In genomic region chr22:39943366-39943765, GRCh38 we compare ENCODE assay signal across 1 cellular context.
TF ChIP-seq lines count a peak whose summit lies in the region.

No MANE protein-coding gene starts in this region.

TF ChIP-seq in WTC11, 78 proteins besides CTCF, POLR2A, EP300 and RAD21 (continued from another document):
- TF ChIP-seq ZSCAN18 (CRISPR knock-in tag; IDR thresholded peaks at IDR 0.05) (no peak), ZNF121 (CRISPR knock-in tag; IDR thresholded peaks at IDR 0.05) (no peak)
- TF ChIP-seq, protein P1, sequence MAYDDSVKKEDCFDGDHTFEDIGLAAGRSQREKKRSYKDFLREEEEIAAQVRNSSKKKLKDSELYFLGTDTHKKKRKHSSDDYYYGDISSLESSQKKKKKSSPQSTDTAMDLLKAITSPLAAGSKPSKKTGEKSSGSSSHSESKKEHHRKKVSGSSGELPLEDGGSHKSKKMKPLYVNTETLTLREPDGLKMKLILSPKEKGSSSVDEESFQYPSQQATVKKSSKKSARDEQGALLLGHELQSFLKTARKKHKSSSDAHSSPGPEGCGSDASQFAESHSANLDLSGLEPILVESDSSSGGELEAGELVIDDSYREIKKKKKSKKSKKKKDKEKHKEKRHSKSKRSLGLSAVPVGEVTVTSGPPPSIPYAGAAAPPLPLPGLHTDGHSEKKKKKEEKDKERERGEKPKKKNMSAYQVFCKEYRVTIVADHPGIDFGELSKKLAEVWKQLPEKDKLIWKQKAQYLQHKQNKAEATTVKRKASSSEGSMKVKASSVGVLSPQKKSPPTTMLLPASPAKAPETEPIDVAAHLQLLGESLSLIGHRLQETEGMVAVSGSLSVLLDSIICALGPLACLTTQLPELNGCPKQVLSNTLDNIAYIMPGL (CRISPR knock-in tag; IDR thresholded peaks at IDR 0.05): no peak
TF ChIP-seq in WTC11: peak in this region for 0.
